ENCODE assay signal across 12 cellular contexts in the genomic region with DNA sequence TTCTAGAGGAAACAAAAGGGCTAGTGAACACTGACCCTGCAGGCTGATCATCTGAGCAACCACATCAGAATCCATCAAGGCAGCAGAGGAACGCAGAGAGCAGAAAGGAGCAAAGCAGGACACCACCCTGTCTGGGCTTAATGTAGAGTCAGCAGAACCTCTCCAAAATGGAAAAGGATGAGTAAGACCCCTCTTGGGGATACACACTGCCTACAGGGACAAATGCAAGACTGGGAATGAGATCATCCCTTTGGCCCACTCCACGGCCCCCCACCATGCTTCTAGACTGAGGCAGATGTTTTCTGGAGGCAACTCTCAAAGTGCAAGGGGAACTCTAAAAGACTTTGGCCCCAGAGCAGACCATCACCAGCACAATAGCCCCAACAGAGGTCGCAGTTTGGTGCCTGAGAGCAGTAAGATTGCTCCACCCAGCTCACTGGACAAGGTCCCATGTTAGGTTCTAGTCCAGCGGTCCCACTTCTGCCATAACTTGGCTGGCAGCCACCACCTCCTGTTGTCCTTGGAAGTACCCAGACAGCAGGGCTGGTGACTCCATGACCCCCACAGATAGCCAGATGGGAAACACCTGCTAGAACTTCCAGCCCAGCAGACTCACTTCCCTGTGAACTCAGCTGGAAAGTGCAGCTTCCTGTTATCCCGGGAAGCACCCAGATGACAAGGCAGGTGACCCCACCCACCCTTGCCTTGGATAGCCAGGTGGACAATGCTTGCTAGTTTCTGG.
A peak's percentile ranks its signal among the peaks of the same experiment; 100 is the strongest.
DNase-seq lines count a peak whose midpoint lies in the region; ATAC-seq and TF ChIP-seq lines count a peak whose summit lies in the region.
"Had no signal": no experiment of that assay in that cellular context is flagged by ENCODE, and none has a peak within 500 bp of the region (broad histone marks: within the 10 kb centered on the region; RNA-seq: fewer than 3 reads in every experiment).

No MANE protein-coding gene starts in this region.

- H3K4me2 ChIP-seq in DND-41 (ENCODE audit: insufficient read depth, low read length) = no peak overlapping the region
- H3K4me2 ChIP-seq: KMS-11 had no signal

- no peaks in the 10 kb centered on the region for H3K27me3 ChIP-seq in DND-41 (ENCODE audit: insufficient read depth, low read length, poor library complexity)
- H3K27me3 ChIP-seq in esophagus squamous epithelium = no peaks in the 10 kb centered on the region
- H3K27me3 ChIP-seq: right lobe of liver had no signal

- no peaks in the 10 kb centered on the region for H3K4me1 ChIP-seq in DND-41 (ENCODE audit: insufficient read depth, low read length)
- H3K4me1 ChIP-seq in esophagus squamous epithelium = peaks cover 0 to 15% (median 0%) of the 10 kb centered on the region in 3 donors
- H3K4me1 ChIP-seq: right lobe of liver had no signal

- H2AFZ ChIP-seq in DND-41 (ENCODE audit: low read depth, low read length) = no peak overlapping the region

- H3K4me3 ChIP-seq in DND-41 (ENCODE audit: low read depth in 1 of 2, low read length in 2 of 2) (no peak overlapping the region), esophagus squamous epithelium (peak overlapping the region in 1 of 4 donors; percentile 3), coronary artery (no peak overlapping the region)
- H3K4me3 ChIP-seq: right lobe of liver had no signal

- no peaks in the 10 kb centered on the region for H4K20me1 ChIP-seq in DND-41 (ENCODE audit: insufficient read depth, low read length)

- H3K79me2 ChIP-seq in DND-41 (ENCODE audit: insufficient read depth, low read length) = no peaks in the 10 kb centered on the region

- DNase-seq in DND-41 = no peak
- DNase-seq in NCI-H2196 treated with DMSO at 0.1 percent for 48 hours (lab: John Stamatoyannopoulos, UW; ENCODE audit: unreplicated experiment) = peak; percentile 56
- no peak for DNase-seq in esophagus squamous epithelium (lab: John Stamatoyannopoulos, UW)
- peak; percentile 35 for DNase-seq in renal cortical epithelial cell (ENCODE audit: low read depth)
- DNase-seq in coronary artery (ENCODE audit: low spot score) = no peak
- DNase-seq in NCI-H2081 (lab: John Stamatoyannopoulos, UW) = no peak
- no peak for DNase-seq in middle frontal gyrus (ENCODE audit: extremely low spot score, low spot score)
- DNase-seq: DMS 273 treated with DMSO at 0.1 percent for 48 hours, NCI-H2227 treated with DMSO at 0.1 percent for 48 hours had no signal

- peak overlapping the region; percentile 6; the same call in 1 of the 2 replicates for H3K27ac ChIP-seq in DND-41 (ENCODE audit: low read length)
- peak overlapping the region; percentile 34 to 80 (median 71) for H3K27ac ChIP-seq in esophagus squamous epithelium
- no peak overlapping the region for H3K27ac ChIP-seq in coronary artery
- H3K27ac ChIP-seq: KMS-11, right lobe of liver had no signal

- no peaks in the 10 kb centered on the region for H3K9me3 ChIP-seq in DND-41 (ENCODE audit: insufficient read depth, low read length, severe bottlenecking)
- no peaks in the 10 kb centered on the region for H3K9me3 ChIP-seq in esophagus squamous epithelium
- H3K9me3 ChIP-seq: right lobe of liver had no signal

- ATAC-seq in DND-41 (ENCODE audit: insufficient read depth, low read depth) (no peak), GM21528 (IDR thresholded peaks at IDR 0.05; ENCODE audit: low FRiP score, unreplicated experiment) (no peak)
- ATAC-seq: right lobe of liver had no signal

- intact Hi-C loops in esophagus squamous epithelium (cut with DNase I) = no loop called here

- H3K36me3 ChIP-seq in DND-41 (ENCODE audit: insufficient read depth, low read length) (no peaks in the 10 kb centered on the region; the same call in 1 of the 2 replicates), esophagus squamous epithelium (no peaks in the 10 kb centered on the region)
- H3K36me3 ChIP-seq: right lobe of liver had no signal

- no peak for TF ChIP-seq POLR2A in esophagus squamous epithelium (IDR thresholded peaks at IDR 0.05)

- TF ChIP-seq CTCF in DND-41 (IDR thresholded peaks at IDR 0.05; ENCODE audit: borderline replicate concordance, extremely low read depth, low read length, poor library complexity, severe bottlenecking) (no peak), esophagus squamous epithelium (IDR thresholded peaks at IDR 0.05) (no peak), coronary artery (IDR thresholded peaks at IDR 0.05) (no peak)

- no peak overlapping the region for H3K9ac ChIP-seq in DND-41 (ENCODE audit: low read depth, low read length)
- H3K9ac ChIP-seq: KMS-11 had no signal

- 66 to 79% methylated on average over 2 to 3 of the region's 5 CpGs for WGBS in esophagus squamous epithelium, 2 donors

Comparison
In these comparisons a context has a peak if more than half of its experiments do, and no peak if none do; other contexts are left out.
1. DNase-seq: peak in NCI-H2196 treated with DMSO at 0.1 percent for 48 hours (single experiment) and renal cortical epithelial cell (single experiment); none in DND-41 (single experiment), esophagus squamous epithelium (single experiment), coronary artery (single experiment), NCI-H2081 (0 of 2) and middle frontal gyrus (single experiment).
2. H3K27ac ChIP-seq: peak in DND-41 (single experiment) and esophagus squamous epithelium (4 of 4); none in coronary artery (0 of 2).